ENCODE assay signal across 1 cellular context in genomic region chr18:24051256-24051947, GRCh38.
TF ChIP-seq lines count a peak whose summit lies in the region.

No MANE protein-coding gene starts in this region.

TF ChIP-seq in HepG2, 621 proteins besides CTCF, POLR2A, EP300 and RAD21 (continued from another document and continues in another):
- TF ChIP-seq ZNF142 (CRISPR knock-in tag; IDR thresholded peaks at IDR 0.05) (0 out of 2 replicates have a peak, but pooled peaks have one; percentile 22), ZNF564 (CRISPR knock-in tag; IDR thresholded peaks at IDR 0.05) (no peak; the same call in 1 of the 2 replicates), ZNF691 (CRISPR knock-in tag; IDR thresholded peaks at IDR 0.05; ENCODE audit: borderline replicate concordance, low read depth) (peak; percentile 77; the same call in 1 of the 2 replicates), POLR2AphosphoS5 (IDR thresholded peaks at IDR 0.05; ENCODE audit: low read depth, low read length) (no peak), ZBTB2 (CRISPR knock-in tag; IDR thresholded peaks at IDR 0.05; ENCODE audit: low read depth) (no peak; the same call in 1 of the 2 replicates), ZNF749 (CRISPR knock-in tag; IDR thresholded peaks at IDR 0.05; ENCODE audit: borderline replicate concordance) (0 out of 2 replicates have a peak, but pooled peaks have one; percentile 34), BRCA1 (CRISPR knock-in tag; IDR thresholded peaks at IDR 0.05) (0 out of 2 replicates have a peak, but pooled peaks have one; percentile 60), CBX1 (IDR thresholded peaks at IDR 0.05; ENCODE audit: low read depth) (no peak), ZNF20 (CRISPR knock-in tag; IDR thresholded peaks at IDR 0.05) (no peak), HNRNPH1 (optimal IDR thresholded peaks at IDR 0.05; ENCODE audit: low read depth, low read length) (no peak), ZNF337 (CRISPR knock-in tag; IDR thresholded peaks at IDR 0.05; ENCODE audit: borderline replicate concordance, low read depth) (no peak), LCORL (IDR thresholded peaks at IDR 0.05) (no peak), LCORL (CRISPR knock-in tag; IDR thresholded peaks at IDR 0.05) (no peak), ZSCAN29 (CRISPR knock-in tag; conservative IDR thresholded peaks at IDR 0.05) (0 out of 2 replicates have a peak, but pooled peaks have one; percentile 34), ARNT2 (CRISPR knock-in tag; IDR thresholded peaks at IDR 0.05; ENCODE audit: low read depth) (no peak), E2F5 (CRISPR knock-in tag; conservative IDR thresholded peaks at IDR 0.05) (no peak), ZFP41 (CRISPR knock-in tag; IDR thresholded peaks at IDR 0.05; ENCODE audit: borderline replicate concordance) (no peak), PREB (CRISPR knock-in tag; IDR thresholded peaks at IDR 0.05) (no peak), TBX3 (IDR thresholded peaks at IDR 0.05; ENCODE audit: borderline replicate concordance) (peak; percentile 23; the same call in 1 of the 2 replicates), E2F2 (CRISPR knock-in tag; IDR thresholded peaks at IDR 0.05; ENCODE audit: borderline replicate concordance) (no peak), ZNF784 (CRISPR knock-in tag; IDR thresholded peaks at IDR 0.05; ENCODE audit: borderline replicate concordance) (no peak; the same call in 1 of the 2 replicates), ZFP36 (IDR thresholded peaks at IDR 0.05; ENCODE audit: borderline replicate concordance, low read depth, low read length, partially characterized antibody) (no peak), TEAD2 (CRISPR knock-in tag; IDR thresholded peaks at IDR 0.05) (no peak), HES4 (CRISPR knock-in tag; IDR thresholded peaks at IDR 0.05; ENCODE audit: borderline replicate concordance) (no peak), SOX6 (IDR thresholded peaks at IDR 0.05) (no peak), SOX6 (CRISPR knock-in tag; IDR thresholded peaks at IDR 0.05) (peak; percentile 89), ZNF562 (CRISPR knock-in tag; IDR thresholded peaks at IDR 0.05; ENCODE audit: borderline replicate concordance) (no peak), NR2F2 (IDR thresholded peaks at IDR 0.05; ENCODE audit: borderline replicate concordance, low read depth) (peak; percentile 89), ZNF7 (CRISPR knock-in tag; IDR thresholded peaks at IDR 0.05) (no peak; the same call in 1 of the 2 replicates), ZNF225 (CRISPR knock-in tag; IDR thresholded peaks at IDR 0.05) (no peak), SAP130 (CRISPR knock-in tag; IDR thresholded peaks at IDR 0.05; ENCODE audit: low read depth) (peak; percentile 66), ZMAT5 (CRISPR knock-in tag; IDR thresholded peaks at IDR 0.05; ENCODE audit: borderline replicate concordance, low read depth) (no peak), TFE3 (CRISPR knock-in tag; IDR thresholded peaks at IDR 0.05) (peak; percentile 52; the same call in 1 of the 2 replicates), CERS6 (CRISPR knock-in tag; IDR thresholded peaks at IDR 0.05) (no peak), FIP1L1 (IDR thresholded peaks at IDR 0.05; ENCODE audit: borderline replicate concordance, insufficient read depth, low read depth, low read length) (no peak), ZNF891 (CRISPR knock-in tag; IDR thresholded peaks at IDR 0.05) (no peak), ZFY (CRISPR knock-in tag; IDR thresholded peaks at IDR 0.05) (peak; percentile 39; the same call in 1 of the 2 replicates), ZGPAT (CRISPR knock-in tag; IDR thresholded peaks at IDR 0.05) (peak; percentile 73), ZNF598 (CRISPR knock-in tag; IDR thresholded peaks at IDR 0.05; ENCODE audit: borderline replicate concordance) (no peak), ZNF614 (CRISPR knock-in tag; IDR thresholded peaks at IDR 0.05; ENCODE audit: borderline replicate concordance) (0 out of 2 replicates have a peak, but pooled peaks have one; percentile 57), ZNF331 (CRISPR knock-in tag; IDR thresholded peaks at IDR 0.05) (no peak; the same call in 1 of the 2 replicates), FUBP1 (CRISPR knock-in tag; IDR thresholded peaks at IDR 0.05; ENCODE audit: borderline replicate concordance) (no peak)
